Comparison of ENCODE assay signal across 20 cellular contexts in genomic region chr1:74785944-74786343, GRCh38. TPM values are rescaled to one million over a fixed set of nuclear protein-coding genes. Genes with fewer than 3 reads are reported as not detected.
DNase-seq lines count a peak whose midpoint lies in the region; ATAC-seq, FAIRE-seq and TF ChIP-seq lines count a peak whose summit lies in the region.
"Had no signal": no experiment of that assay in that cellular context is flagged by ENCODE, and none has a peak within 500 bp of the region (broad histone marks: within the 10 kb centered on the region; RNA-seq: fewer than 3 reads in every experiment).

No MANE protein-coding gene starts in this region.

- TF ChIP-seq RAD21 in A549 (conservative IDR thresholded peaks at IDR 0.05 in 1 of 2, IDR thresholded peaks at IDR 0.05 in 1 of 2): no peak
- TF ChIP-seq RAD21 in K562 (CRISPR knock-in tag; conservative IDR thresholded peaks at IDR 0.05 in 1 of 2, IDR thresholded peaks at IDR 0.05 in 1 of 2): no peak

- BruUV-seq in K562 (replicated peaks; lab: Mats Ljungman, UMichigan): no TSS peak

- DNase-seq in A549 (ENCODE audit: low read depth in 1 of 2, low spot score in 1 of 2) (no peak), D721Med (ENCODE audit: insufficient read length, low spot score) (no peak), K562 (ENCODE audit: extremely low read depth in 1 of 4, low spot score in 3 of 4) (no peak)
- DNase-seq in activated CD4-positive, alpha-beta T cell treated with anti-CD3 and anti-CD28 coated beads, Interleukin-2, amount 50 U/mL, for 48 hours: no peak
- DNase-seq: 8988T; AML-193; Caco-2; Calu3; CD4-positive, alpha-beta T cell; CD8-positive, alpha-beta T cell; DMS 273 treated with DMSO at 0.1 percent for 48 hours; DMS153; DMS79 treated with DMSO at 0.1 percent for 48 hours; GF-D8 had no signal

- no peak overlapping the region for H3K9ac ChIP-seq in K562 (ENCODE audit: insufficient read depth in 1 of 2, low read depth in 2 of 2, low read length in 2 of 2)
- H3K9ac ChIP-seq: BLaER1 treated with 17β-estradiol and CSF1 and Interleukin-3, amounts not matched to agents 10 nM and 100 nM had no signal

- ATAC-seq in A549: no peak
- no peak for ATAC-seq in K562
- ATAC-seq in HG02970 (IDR thresholded peaks at IDR 0.05; ENCODE audit: low FRiP score, unreplicated experiment): no peak
- ATAC-seq: CD8-positive, alpha-beta T cell had no signal

- no peak for FAIRE-seq in A549 (lab: Jason Lieb, UNC)
- peak; percentile 6 for FAIRE-seq in D721Med (lab: Jason Lieb, UNC)
- no peak for FAIRE-seq in K562 (lab: Jason Lieb, UNC)
- FAIRE-seq: G401.6, GM12891, GM19239 had no signal

- no peaks in the 10 kb centered on the region for H3K36me3 ChIP-seq in K562 (ENCODE audit: control insufficient read depth, insufficient read depth, low read length)
- H3K36me3 ChIP-seq: BLaER1 treated with 17β-estradiol and CSF1 and Interleukin-3, amounts not matched to agents 10 nM and 100 nM had no signal

- no peaks in the 10 kb centered on the region for H4K20me1 ChIP-seq in K562 (replicated peaks; ENCODE audit: control insufficient read depth, insufficient read depth, low read length)
- H4K20me1 ChIP-seq: BLaER1 treated with 17β-estradiol and CSF1 and Interleukin-3, amounts not matched to agents 10 nM and 100 nM had no signal

- H3K4me1 ChIP-seq in A549: no peaks in the 10 kb centered on the region
- H3K4me1 ChIP-seq in K562 (replicated peaks in 1 of 2; ENCODE audit: control insufficient read depth in 2 of 2, insufficient read depth in 2 of 2, low read length in 2 of 2): no peaks in the 10 kb centered on the region
- H3K4me1 ChIP-seq: BLaER1 treated with 17β-estradiol and CSF1 and Interleukin-3, amounts not matched to agents 10 nM and 100 nM; Caco-2 had no signal

- intact Hi-C loops in K562 (cut with micrococcal nuclease): no loop called here

- no peak overlapping the region for H3K4me2 ChIP-seq in A549
- H3K4me2 ChIP-seq in K562 (ENCODE audit: insufficient read depth, low read length): no peak overlapping the region
- H3K4me2 ChIP-seq: BLaER1 treated with 17β-estradiol and CSF1 and Interleukin-3, amounts not matched to agents 10 nM and 100 nM had no signal

- no peak for TF ChIP-seq POLR2A in A549 (IDR thresholded peaks at IDR 0.05; ENCODE audit: low read length)
- TF ChIP-seq POLR2A in K562 (conservative IDR thresholded peaks at IDR 0.05): no peak

- CTCF ChIA-PET in A549 (lab: Yijun Ruan, JAX) (no interaction called here), K562 (lab: Yijun Ruan, JAX; ENCODE audit: low intra/inter-chr PET ratio) (no interaction called here)

- H3K27ac ChIP-seq in A549 (no peak overlapping the region), K562 (ENCODE audit: extremely low read depth, low read depth, low read length) (no peak overlapping the region)
- H3K27ac ChIP-seq: BLaER1 treated with 17β-estradiol and CSF1 and Interleukin-3, amounts not matched to agents 10 nM and 100 nM; C4-2B had no signal

- H3K9me3 ChIP-seq in A549: no peaks in the 10 kb centered on the region
- H3K9me3 ChIP-seq in K562 (replicated peaks; ENCODE audit: control insufficient read depth, insufficient read depth, low read depth, low read length): no peaks in the 10 kb centered on the region
- H3K9me3 ChIP-seq: BLaER1 treated with 17β-estradiol and CSF1 and Interleukin-3, amounts not matched to agents 10 nM and 100 nM; Caco-2 had no signal

- H3K27me3 ChIP-seq in K562 (ENCODE audit: control insufficient read depth in 2 of 2, insufficient read depth in 2 of 2, low read length in 2 of 2): no peaks in the 10 kb centered on the region
- H3K27me3 ChIP-seq: BLaER1 treated with 17β-estradiol and CSF1 and Interleukin-3, amounts not matched to agents 10 nM and 100 nM had no signal

- no peaks in the 10 kb centered on the region for H3K79me2 ChIP-seq in K562 (ENCODE audit: control insufficient read depth, insufficient read depth, low read length)

- H3K9me1 ChIP-seq in K562 (ENCODE audit: control insufficient read depth, insufficient read depth, low read length): no peaks in the 10 kb centered on the region

- no peak overlapping the region for H3K4me3 ChIP-seq in A549
- H3K4me3 ChIP-seq in K562: no peak overlapping the region
- H3K4me3 ChIP-seq: BLaER1 treated with 17β-estradiol and CSF1 and Interleukin-3, amounts not matched to agents 10 nM and 100 nM had no signal

- H2AFZ ChIP-seq in K562 (ENCODE audit: low read depth, low read length): no peak overlapping the region

- in situ Hi-C loops in K562 (cut with MboI): no loop called here

- TF ChIP-seq CTCF in A549 (IDR thresholded peaks at IDR 0.05) (no peak), D721Med (IDR thresholded peaks at IDR 0.05; ENCODE audit: insufficient read depth, missing control alignments) (no peak), K562 (IDR thresholded peaks at IDR 0.05 in 2 of 3, conservative IDR thresholded peaks at IDR 0.05 in 1 of 3; ENCODE audit: insufficient read depth in 2 of 3, low read depth in 1 of 3, low read length in 3 of 3) (no peak)

- POLR2A ChIA-PET in A549 (lab: Yijun Ruan, JAX) (no interaction called here), K562 (lab: Yijun Ruan, JAX) (interaction anchor here (0.6 kb wide), 2 partner anchors 18 to 174 kb away, joined by 3 to 4 read pairs; no protein-coding TSS in a partner anchor)

- no peak for TF ChIP-seq EP300 in A549 (IDR thresholded peaks at IDR 0.05)
- no peak for TF ChIP-seq EP300 in K562 (IDR thresholded peaks at IDR 0.05; ENCODE audit: low read length)

TF ChIP-seq in A549, 52 proteins besides CTCF, POLR2A, EP300 and RAD21 (continues in another document):
- TF ChIP-seq EHF (CRISPR knock-in tag; IDR thresholded peaks at IDR 0.05): no peak

TF ChIP-seq in K562, 482 proteins besides CTCF, POLR2A, EP300 and RAD21 (continues in another document):
- TF ChIP-seq CCAR2 (IDR thresholded peaks at IDR 0.05; ENCODE audit: low read depth, low read length): no peak
- TF ChIP-seq ATF3 (IDR thresholded peaks at IDR 0.05): no peak
- TF ChIP-seq ATF3 (CRISPR knock-in tag; conservative IDR thresholded peaks at IDR 0.05): no peak
- no peak for TF ChIP-seq XRCC4 (IDR thresholded peaks at IDR 0.05; ENCODE audit: extremely low read depth, insufficient read depth, insufficient read length)

RNA-seq across cellular contexts. Expression of gene TYW3, which starts 53.0 kb away (rescaled TPM):
- polyA plus RNA-seq in A549 (2011; rRNA removed) (23.2 and 33.1 TPM in 2 replicates), A549 (2017; fragmentation: RNase III; extraction: RNeasy Plus Mini Kit Qiagen cat#74134 plus additional on column Dnase treatment) (16.4 to 18.4 TPM (median 17.1 TPM) in 3 replicates), K562 (2011; rRNA removed) (27.4 and 36.5 TPM in 2 replicates), K562 (2014; fragmentation: Illumina TruSeq; extraction: Trizol) (44.1 and 54.0 TPM in 2 replicates), K562 (2014; fragmentation: Nextera tagmentation; extraction: Ambion mirVana) (10 to 100 TPM; 41.1 to 43.3 TPM), K562 (2014; rRNA removed) (26.1 and 27.6 TPM in 2 replicates)
- 6.4 and 7.4 TPM in 2 replicates for polyA plus RNA-seq in A549 (2012; cell fraction: cytosol; rRNA removed)
- 2.9 and 4.4 TPM in 2 replicates for polyA plus RNA-seq in A549 (2012; cell fraction: nucleus; rRNA removed)
- polyA minus RNA-seq in A549 (2011; rRNA and poly(A)+ RNA removed): 8.4 and 10.1 TPM in 2 replicates
- 8.0 and 17.6 TPM in 2 replicates for total RNA-seq in K562 (2011; cell fraction: chromatin; rRNA removed; ENCODE audit: low replicate concordance)
- 7.9 and 8.3 TPM in 2 replicates for total RNA-seq in K562 (2011; cell fraction: nucleolus; rRNA removed)
- total RNA-seq in K562 (2011; cell fraction: nucleoplasm; rRNA removed): 18.1 and 20.8 TPM in 2 replicates
- total RNA-seq in K562 (2014; rRNA removed) (22.0 and 25.3 TPM in 2 replicates), K562 (2014; rRNA removed; fragmentation: Illumina TruSeq; extraction: Trizol) (48.5 and 53.2 TPM in 2 replicates), K562 (2015; rRNA removed; fragmentation: Illumina TruSeq; extraction: Trizol) (42.7 and 47.4 TPM in 2 replicates), K562 (2021) (32.2 and 33.9 TPM in 2 replicates)
- 7.9 and 16.7 TPM in 2 replicates for polyA plus RNA-seq in K562 (2011; cell fraction: cytosol; rRNA removed)
- polyA plus RNA-seq in K562 (2011; cell fraction: nucleus; rRNA removed): 9.5 and 13.1 TPM in 2 replicates
- 19.1 and 26.1 TPM in 2 replicates for polyA plus RNA-seq in K562 (2012)
- 31.7 and 38.5 TPM in 2 replicates for polyA minus RNA-seq in K562 (2011; rRNA and poly(A)+ RNA removed)
- polyA minus RNA-seq in K562 (2011; cell fraction: cytosol; rRNA and poly(A)+ RNA removed): 12.2 and 13.8 TPM in 2 replicates
- 16.7 and 18.3 TPM in 2 replicates for polyA minus RNA-seq in K562 (2011; cell fraction: nucleus; rRNA and poly(A)+ RNA removed)

RNA-seq across cellular contexts. Expression of gene CRYZ, which starts 53.1 kb away (rescaled TPM):
- polyA plus RNA-seq in A549 (2011; rRNA removed) (151 and 159 TPM in 2 replicates), A549 (2017; fragmentation: RNase III; extraction: RNeasy Plus Mini Kit Qiagen cat#74134 plus additional on column Dnase treatment) (92.6 to 99.1 TPM (median 92.8 TPM) in 3 replicates), K562 (2011; rRNA removed) (81.2 and 115 TPM in 2 replicates), K562 (2014; fragmentation: Illumina TruSeq; extraction: Trizol) (72.1 and 89.9 TPM in 2 replicates), K562 (2014; fragmentation: Nextera tagmentation; extraction: Ambion mirVana) (100 to 1,000 TPM; 153 to 179 TPM), K562 (2014; rRNA removed) (69.3 and 71.2 TPM in 2 replicates)
- polyA plus RNA-seq in A549 (2012; cell fraction: cytosol; rRNA removed): 37.5 and 41.6 TPM in 2 replicates
- 19.2 and 26.5 TPM in 2 replicates for polyA plus RNA-seq in A549 (2012; cell fraction: nucleus; rRNA removed)
- 29.5 and 37.2 TPM in 2 replicates for polyA minus RNA-seq in A549 (2011; rRNA and poly(A)+ RNA removed)
- total RNA-seq in K562 (2011; cell fraction: chromatin; rRNA removed; ENCODE audit: low replicate concordance): 9.2 and 18.2 TPM in 2 replicates
- total RNA-seq in K562 (2011; cell fraction: nucleolus; rRNA removed): 5.3 and 7.0 TPM in 2 replicates
- 10.9 and 17.2 TPM in 2 replicates for total RNA-seq in K562 (2011; cell fraction: nucleoplasm; rRNA removed)
- total RNA-seq in K562 (2014; rRNA removed) (51.7 and 55.5 TPM in 2 replicates), K562 (2014; rRNA removed; fragmentation: Illumina TruSeq; extraction: Trizol) (81.4 and 90.4 TPM in 2 replicates), K562 (2015; rRNA removed; fragmentation: Illumina TruSeq; extraction: Trizol) (63.8 and 65.6 TPM in 2 replicates), K562 (2021) (64.2 and 64.7 TPM in 2 replicates)
- polyA plus RNA-seq in K562 (2011; cell fraction: cytosol; rRNA removed): 28.9 and 50.1 TPM in 2 replicates
- 19.1 and 29.4 TPM in 2 replicates for polyA plus RNA-seq in K562 (2011; cell fraction: nucleus; rRNA removed)
- polyA plus RNA-seq in K562 (2012): 44.5 and 54.7 TPM in 2 replicates
- 68.2 and 77.3 TPM in 2 replicates for polyA minus RNA-seq in K562 (2011; rRNA and poly(A)+ RNA removed)
- polyA minus RNA-seq in K562 (2011; cell fraction: cytosol; rRNA and poly(A)+ RNA removed): 9.1 and 24.0 TPM in 2 replicates
- polyA minus RNA-seq in K562 (2011; cell fraction: nucleus; rRNA and poly(A)+ RNA removed): 5.3 and 10.6 TPM in 2 replicates

Comparison
In these comparisons a context has a peak if more than half of its experiments do, and no peak if none do; other contexts are left out.
1. Of the 35 proteins assayed by ChIP-seq in both K562 and A549: peak only in K562: none; only in A549: MAFK; in both: none; in neither: 34.